Comparison of ENCODE assay signal across 23 cellular contexts in the genomic region with DNA sequence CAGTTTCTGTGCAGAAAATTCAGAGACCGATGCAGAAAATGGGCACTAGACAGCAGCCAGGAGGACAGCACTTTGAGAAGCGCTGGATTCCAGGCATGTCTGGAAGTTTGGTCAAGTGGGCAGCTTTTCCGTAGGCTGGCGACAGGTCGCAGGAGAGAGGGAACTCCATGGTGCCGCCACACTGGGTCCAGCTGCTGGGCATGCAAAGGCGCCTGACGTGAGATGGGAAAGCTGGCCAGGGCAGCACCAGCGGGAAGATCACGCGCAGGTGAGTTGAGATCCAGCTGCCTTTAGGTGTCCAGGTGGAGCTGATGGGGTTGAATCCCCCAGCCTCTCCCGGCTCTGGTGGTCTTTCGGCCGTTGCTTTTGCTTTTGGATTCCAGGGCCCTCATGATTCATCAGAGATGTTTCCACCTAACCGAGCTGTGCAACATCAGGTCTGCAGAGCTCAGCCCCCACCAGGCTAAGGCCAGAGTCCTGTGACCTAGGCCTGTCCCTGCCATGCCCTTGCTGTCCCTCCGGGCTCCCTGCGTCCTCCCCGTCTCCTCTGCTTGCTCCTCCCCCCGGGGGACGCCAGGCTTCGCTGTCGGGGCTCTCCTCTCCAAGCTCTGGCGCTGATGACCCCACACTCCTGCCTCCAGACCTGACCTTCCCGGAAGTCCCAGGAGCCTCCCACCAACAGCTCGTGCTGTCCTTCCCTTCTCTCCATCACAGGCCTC.
"Had no signal": no experiment of that assay in that cellular context is flagged by ENCODE, and none has a peak within 500 bp of the region (broad histone marks: within the 10 kb centered on the region; RNA-seq: fewer than 3 reads in every experiment).

No MANE protein-coding gene starts in this region.

- H3K36me3 ChIP-seq: cardiac muscle cell, left ventricle myocardium inferior, neural progenitor cell, prostate gland, thyroid gland had no signal

- H3K4me1 ChIP-seq: left ventricle myocardium inferior, prostate gland, thyroid gland had no signal

- DNase-seq: activated CD4-positive, alpha-beta T cell treated with anti-CD3 and anti-CD28 coated beads, Interleukin-2, amount 50 U/mL, for 1 hour; activated CD4-positive, CD25-positive, alpha-beta regulatory T cell treated with anti-CD3 and anti-CD28 coated beads, Interleukin-2, amount 50 U/mL, for 72 hours; activated naive CD4-positive, alpha-beta T cell treated with anti-CD3 and anti-CD28 coated beads, Interleukin-2, amount 50 U/mL, for 16 hours; activated naive CD8-positive, alpha-beta T cell treated with anti-CD3 and anti-CD28 coated beads, Interleukin-2, amount 50 U/mL, for 24 hours; activated T-cell treated with anti-CD3 and anti-CD28 coated beads, Interleukin-2, amount 50 U/mL, for 1 hour; dermis blood vessel endothelial cell; effector memory CD4-positive, alpha-beta T cell; foreskin melanocyte; glutamatergic neuron; hippocampal formation; left ventricle myocardium inferior; mucosa of descending colon; stimulated activated CD4-positive, alpha-beta T cell treated with anti-CD3 and anti-CD28 coated beads, Interleukin-4, amount 100 ng/mL, for 4 hours; stimulated activated naive CD8-positive, alpha-beta T cell treated with anti-CD3 and anti-CD28 coated beads, Interleukin-15, Interleukin-2, amounts not matched to agents 100 U/mL and 50 U/mL, for 24 hours; substantia nigra; T-cell; thyroid gland had no signal

- H3K9me3 Mint-ChIP-seq: activated naive CD8-positive, alpha-beta T cell treated with anti-CD3 and anti-CD28 coated beads, Interleukin-2, amount 50 U/mL, for 24 hours; memory B cell; T-cell; T-helper 2 cell treated with Interferon-gamma antibody and Interleukin-4, amounts not matched to agents 5 μg/mL and 100 μg/mL, for 36 hours had no signal

- H3K27ac ChIP-seq: cardiac muscle cell, left ventricle myocardium inferior, neural progenitor cell, prostate gland, thyroid gland, VCaP had no signal

- H3K36me3 Mint-ChIP-seq: memory B cell, neural progenitor cell, T-cell had no signal

- H3K9me3 ChIP-seq: mucosa of descending colon, prostate gland, thyroid gland had no signal

- H3K27me3 ChIP-seq: cardiac muscle cell, neural progenitor cell, thyroid gland had no signal

- H3K4me1 Mint-ChIP-seq: activated naive CD8-positive, alpha-beta T cell treated with anti-CD3 and anti-CD28 coated beads, Interleukin-2, amount 50 U/mL, for 24 hours; memory B cell; T-cell had no signal

- H3K27ac Mint-ChIP-seq: activated naive CD8-positive, alpha-beta T cell treated with anti-CD3 and anti-CD28 coated beads, Interleukin-2, amount 50 U/mL, for 24 hours; memory B cell; T-cell; T-helper 2 cell treated with Interferon-gamma antibody and Interleukin-4, amounts not matched to agents 5 μg/mL and 100 μg/mL, for 36 hours had no signal

- H3K4me3 Mint-ChIP-seq: activated naive CD8-positive, alpha-beta T cell treated with anti-CD3 and anti-CD28 coated beads, Interleukin-2, amount 50 U/mL, for 24 hours; memory B cell; neural progenitor cell; T-cell; T-helper 2 cell treated with Interferon-gamma antibody and Interleukin-4, amounts not matched to agents 5 μg/mL and 100 μg/mL, for 36 hours had no signal

- H3K4me3 ChIP-seq: cardiac muscle cell, left ventricle myocardium inferior, mucosa of descending colon, neural progenitor cell, prostate gland, thyroid gland had no signal
